8 cellular contexts compared by ENCODE assay signal in genomic region chr15:75451674-75452363, GRCh38. TPM values are rescaled to one million over a fixed set of nuclear protein-coding genes. Genes with fewer than 3 reads are reported as not detected.
DNase-seq lines count a peak whose midpoint lies in the region; ATAC-seq and TF ChIP-seq lines count a peak whose summit lies in the region.

Gene SIN3A, minus strand, starts transcription at chr15:75451690. Its CDS starts 21,315 bp downstream, at chr15:75430375.

- H3K36me3 Mint-ChIP-seq in activated CD4-positive, alpha-beta T cell treated with anti-CD3 and anti-CD28 coated beads, Interleukin-2, amount 10 ng/mL, durations not matched to agents 24 days and 14 days (ENCODE audit: low read depth), result peaks cover 7% of the 10 kb centered on the region

- H3K27ac Mint-ChIP-seq in activated CD4-positive, alpha-beta T cell treated with anti-CD3 and anti-CD28 coated beads, Interleukin-2, amount 10 ng/mL, durations not matched to agents 24 days and 14 days, result peak within 1 kb of the TSS; percentile 99

- intact Hi-C loops in activated CD4-positive, alpha-beta T cell treated with anti-CD3 and anti-CD28 coated beads, Interleukin-2, amount 10 ng/mL, durations not matched to agents 24 days and 14 days (cut with micrococcal nuclease), result loop anchor here (1.0 to 10.0 kb wide), 9 partner anchors 84 to 1970 kb away; partner anchors contain the start of genes ARID3B, C15orf39, CLK3 and COX5A
- intact Hi-C loops in colonic mucosa (cut with DNase I), result no loop called here

- TF ChIP-seq CTCF in colonic mucosa (IDR thresholded peaks at IDR 0.05), result no peak

- peak within 1 kb of the TSS; percentile 86 to 100 for H3K9ac ChIP-seq in colonic mucosa (ENCODE audit: low read depth in 2 of 2, low read length in 2 of 2)

- H3K36me3 ChIP-seq in colonic mucosa, result no peaks in the 10 kb centered on the region

- peaks cover 38% of the 10 kb centered on the region for H3K4me1 Mint-ChIP-seq in activated CD4-positive, alpha-beta T cell treated with anti-CD3 and anti-CD28 coated beads, Interleukin-2, amount 10 ng/mL, durations not matched to agents 24 days and 14 days

- DNase-seq in AML-193 (lab: John Stamatoyannopoulos, UW), result peak; percentile 99
- peak; percentile 99 for DNase-seq in NCI-H526 treated with DMSO at 0.1 percent for 48 hours (lab: John Stamatoyannopoulos, UW)
- DNase-seq in activated CD4-positive, alpha-beta T cell treated with anti-CD3 and anti-CD28 coated beads, Interleukin-2, amount 10 ng/mL, durations not matched to agents 24 days and 14 days, result peak; percentile 99
- DNase-seq in colonic mucosa, result peak; percentile 100
- peak; percentile 99 for DNase-seq in stimulated activated CD4-positive, alpha-beta T cell treated with anti-CD3 and anti-CD28 coated beads, Interleukin-1b, Interleukin-23, amount 100 ng/mL, for 4 hours (ENCODE audit: low read depth in 2 of 2)

- H3K27me3 Mint-ChIP-seq in activated CD4-positive, alpha-beta T cell treated with anti-CD3 and anti-CD28 coated beads, Interleukin-2, amount 10 ng/mL, durations not matched to agents 24 days and 14 days, result no peaks in the 10 kb centered on the region

- H3K27ac ChIP-seq in colonic mucosa, result peak within 1 kb of the TSS; percentile 95
- peak within 1 kb of the TSS; percentile 98 for H3K27ac ChIP-seq in layer of hippocampus (ENCODE audit: low read depth, low read length)

- H3K4me1 ChIP-seq in colonic mucosa, result peaks cover 6% of the 10 kb centered on the region

- H3K4me3 ChIP-seq in colonic mucosa, result peak within 1 kb of the TSS; percentile 87

- H3K9me3 Mint-ChIP-seq in activated CD4-positive, alpha-beta T cell treated with anti-CD3 and anti-CD28 coated beads, Interleukin-2, amount 10 ng/mL, durations not matched to agents 24 days and 14 days, result no peaks in the 10 kb centered on the region

- ATAC-seq in GM19324 (IDR thresholded peaks at IDR 0.05; ENCODE audit: low FRiP score, unreplicated experiment), result peak; percentile 39
- peak; percentile 29 for ATAC-seq in HG03469 (IDR thresholded peaks at IDR 0.05; ENCODE audit: unreplicated experiment)

- H3K4me3 Mint-ChIP-seq in activated CD4-positive, alpha-beta T cell treated with anti-CD3 and anti-CD28 coated beads, Interleukin-2, amount 10 ng/mL, durations not matched to agents 24 days and 14 days, result peak within 1 kb of the TSS; percentile 96

- H3K27me3 ChIP-seq in colonic mucosa, result no peaks in the 10 kb centered on the region
- H3K27me3 ChIP-seq in layer of hippocampus (ENCODE audit: control insufficient read depth, insufficient read depth, low read length), result no peaks in the 10 kb centered on the region

- H3K9me3 ChIP-seq in colonic mucosa, result no peaks in the 10 kb centered on the region

RNA-seq across cellular contexts. Expression of gene SIN3A, which starts in this region (rescaled TPM):
- 92.2 and 102 TPM in 2 replicates for total RNA-seq in activated CD4-positive, alpha-beta T cell treated with anti-CD3 and anti-CD28 coated beads, Interleukin-2, amount 10 ng/mL, durations not matched to agents 24 days and 14 days
- total RNA-seq in colonic mucosa, result 10 to 100 TPM; 51.4 to 54.3 TPM

Comparison
In these comparisons a context has a peak if more than half of its experiments do, and no peak if none do; other contexts are left out.
1. Peak in every context shown above with its lines: DNase-seq, ATAC-seq, H3K4me3 ChIP-seq and H3K27ac ChIP-seq.